ENCODE assay signal across 21 cellular contexts in genomic region chr17:73625006-73625405, GRCh38. TPM values are rescaled to one million over a fixed set of nuclear protein-coding genes. Genes with fewer than 3 reads are reported as not detected.
DNase-seq lines count a peak whose midpoint lies in the region; FAIRE-seq and TF ChIP-seq lines count a peak whose summit lies in the region.
"Had no signal": no experiment of that assay in that cellular context is flagged by ENCODE, and none has a peak within 500 bp of the region (broad histone marks: within the 10 kb centered on the region; RNA-seq: fewer than 3 reads in every experiment).

No MANE protein-coding gene starts in this region.

- H3K36me3 ChIP-seq in mammary epithelial cell (ENCODE audit: insufficient read depth, low read length) (no peaks in the 10 kb centered on the region), mesodermal cell (ENCODE audit: control insufficient read depth, insufficient read depth, low read length) (no peaks in the 10 kb centered on the region), smooth muscle cell (ENCODE audit: low read depth) (no peaks in the 10 kb centered on the region), H7 (replicated peaks; ENCODE audit: control insufficient read depth, insufficient read depth, low read length) (no peaks in the 10 kb centered on the region)
- H3K36me3 ChIP-seq: BLaER1 treated with 17β-estradiol and CSF1 and Interleukin-3, amounts not matched to agents 10 nM and 100 nM; esophagus muscularis mucosa; HAP-1; transverse colon had no signal

- dilution Hi-C loops in mammary epithelial cell (cut with HindIII; ENCODE audit: low sequenced_read_pairs): no loop called here

- H3K4me2 ChIP-seq in mammary epithelial cell (ENCODE audit: insufficient read depth, low read depth, low read length): peak overlapping the region; percentile 47
- H3K4me2 ChIP-seq in smooth muscle cell: no peak overlapping the region
- H3K4me2 ChIP-seq: BLaER1 treated with 17β-estradiol and CSF1 and Interleukin-3, amounts not matched to agents 10 nM and 100 nM had no signal

- H3K4me3 ChIP-seq in mammary epithelial cell (replicated peaks in 1 of 3; ENCODE audit: insufficient read depth in 1 of 3, low read depth in 2 of 3, low read length in 3 of 3) (no peak overlapping the region), mesodermal cell (ENCODE audit: extremely low read depth, insufficient read depth, low read length, poor library complexity, severe bottlenecking) (no peak overlapping the region), smooth muscle cell (no peak overlapping the region), H7 (ENCODE audit: insufficient read depth, low read depth, low read length) (no peak overlapping the region)
- H3K4me3 ChIP-seq: BLaER1 treated with 17β-estradiol and CSF1 and Interleukin-3, amounts not matched to agents 10 nM and 100 nM; coronary artery; esophagus muscularis mucosa; HAP-1; lung; transverse colon had no signal

- CTCF ChIA-PET in mammary epithelial cell (lab: Charles Lee; ENCODE audit: low non-redundant PET): no interaction called here

- H3K4me1 ChIP-seq in mammary epithelial cell (ENCODE audit: insufficient read depth, low read length) (peaks cover 70% of the 10 kb centered on the region), mesodermal cell (ENCODE audit: control insufficient read depth, insufficient read depth, low read length, poor library complexity, severe bottlenecking) (peaks cover 48% of the 10 kb centered on the region), smooth muscle cell (ENCODE audit: low read depth) (peaks cover 30% of the 10 kb centered on the region)
- H3K4me1 ChIP-seq: esophagus muscularis mucosa, HAP-1, transverse colon had no signal

- 4% methylated on average over 7 of the region's 7 CpGs for WGBS in mammary epithelial cell (ENCODE audit: low coverage, missing lambda C conversion rate)
- WGBS in mesodermal cell (ENCODE audit: insufficient coverage in 2 of 2), 2 experiments: 88 to 100% methylated on average over 6 of the region's 7 CpGs
- WGBS in smooth muscle cell (ENCODE audit: low lambda C conversion rate): 70% methylated on average over 7 of the region's 7 CpGs

- H3K27ac ChIP-seq in mammary epithelial cell (ENCODE audit: insufficient read depth, low read depth, low read length) (peak overlapping the region; percentile 98), mesodermal cell (ENCODE audit: low read depth, low read length, severe bottlenecking) (peak overlapping the region; percentile 62), smooth muscle cell (ENCODE audit: low read depth) (peak overlapping the region; percentile 23)
- H3K27ac ChIP-seq: BLaER1 treated with 17β-estradiol and CSF1 and Interleukin-3, amounts not matched to agents 10 nM and 100 nM; coronary artery; esophagus muscularis mucosa; transverse colon had no signal

- no peaks in the 10 kb centered on the region for H3K9me3 ChIP-seq in mammary epithelial cell (replicated peaks; ENCODE audit: insufficient read depth, low read length)
- no peaks in the 10 kb centered on the region for H3K9me3 ChIP-seq in mesodermal cell (ENCODE audit: control insufficient read depth, low read length)
- no peaks in the 10 kb centered on the region for H3K9me3 ChIP-seq in smooth muscle cell (replicated peaks; ENCODE audit: low read depth)
- H3K9me3 ChIP-seq: HAP-1, transverse colon had no signal

- H3K79me2 ChIP-seq in mammary epithelial cell (ENCODE audit: insufficient read depth, low read length) (peaks cover 47% of the 10 kb centered on the region), smooth muscle cell (ENCODE audit: low read depth) (peaks cover 4% of the 10 kb centered on the region)

- intact Hi-C loops in mammary epithelial cell (cut with micrococcal nuclease): no loop called here

- FAIRE-seq in urothelium cell line (lab: Jason Lieb, UNC): no peak
- FAIRE-seq: frontal cortex, G401.6 had no signal

- H3K9ac ChIP-seq in mammary epithelial cell (ENCODE audit: insufficient read depth, low read length) (peak overlapping the region; percentile 65), smooth muscle cell (ENCODE audit: low read depth) (peak overlapping the region; percentile 35)
- H3K9ac ChIP-seq: BLaER1 treated with 17β-estradiol and CSF1 and Interleukin-3, amounts not matched to agents 10 nM and 100 nM had no signal

- H4K20me1 ChIP-seq in mammary epithelial cell (ENCODE audit: insufficient read depth, low read length): no peaks in the 10 kb centered on the region
- peaks cover 8% of the 10 kb centered on the region for H4K20me1 ChIP-seq in smooth muscle cell (ENCODE audit: low read depth)

- H3F3A ChIP-seq in smooth muscle cell (ENCODE audit: low read depth): peaks cover 8% of the 10 kb centered on the region

- in situ Hi-C loops in mammary epithelial cell (cut with MboI; ENCODE audit: low sequenced_read_pairs in 2 of 2): no loop called here

- no peak for TF ChIP-seq CTCF in mammary epithelial cell (conservative IDR thresholded peaks at IDR 0.05 in 1 of 2, IDR thresholded peaks at IDR 0.05 in 1 of 2; ENCODE audit: extremely low read depth in 1 of 2, insufficient read depth in 1 of 2, low read depth in 1 of 2, low read length in 2 of 2)
- TF ChIP-seq CTCF in smooth muscle cell (IDR thresholded peaks at IDR 0.05; ENCODE audit: borderline replicate concordance, insufficient read depth, poor library complexity, severe bottlenecking): no peak

- no peaks in the 10 kb centered on the region for H3K27me3 ChIP-seq in mammary epithelial cell (ENCODE audit: insufficient read depth, low read length)
- H3K27me3 ChIP-seq in smooth muscle cell (ENCODE audit: low read depth): no peaks in the 10 kb centered on the region
- no peaks in the 10 kb centered on the region for H3K27me3 ChIP-seq in H7 (ENCODE audit: control insufficient read depth, insufficient read depth, low read length)
- H3K27me3 ChIP-seq: BLaER1 treated with 17β-estradiol and CSF1 and Interleukin-3, amounts not matched to agents 10 nM and 100 nM; transverse colon had no signal

- BruUV-seq in mammary epithelial cell (replicated peaks; lab: Mats Ljungman, UMichigan): no TSS peak

- peak overlapping the region; percentile 67 for H2AFZ ChIP-seq in mammary epithelial cell (ENCODE audit: low read depth, low read length)
- no peak overlapping the region for H2AFZ ChIP-seq in smooth muscle cell (ENCODE audit: low read depth)

- DNase-seq in NCI-H2171 treated with DMSO at 0.1 percent for 48 hours (lab: John Stamatoyannopoulos, UW) (peak; percentile 12), mammary epithelial cell (peak; percentile 85), smooth muscle cell (lab: John Stamatoyannopoulos, UW; ENCODE audit: unreplicated experiment) (no peak), H7 (no peak), urothelium cell line (ENCODE audit: low spot score) (no peak), NCI-H82 (lab: John Stamatoyannopoulos, UW) (no peak)
- DNase-seq: activated CD4-positive, alpha-beta T cell treated with anti-CD3 and anti-CD28 coated beads, Interleukin-2, amount 10 ng/mL, durations not matched to agents 24 days and 14 days; activated T-cell treated with anti-CD3 and anti-CD28 coated beads, Interleukin-2, amount 50 U/mL, for 1 hour; DMS53; effector memory CD4-positive, alpha-beta T cell; NCI-H1092; NCI-H2029; transverse colon had no signal

RNA-seq across cellular contexts. Expression of gene SDK2, which starts 19.2 kb away (rescaled TPM):
- total RNA-seq in mammary epithelial cell (10 to 100 TPM; 31.5 to 64.2 TPM), smooth muscle cell (6.5 and 7.5 TPM in 2 replicates)
- polyA plus RNA-seq in mammary epithelial cell (6.3 TPM), smooth muscle cell (4.6 and 5.7 TPM in 2 replicates)
- 15.6 TPM for polyA minus RNA-seq in mammary epithelial cell
- 21.5 TPM for polyA plus RNA-seq in mesodermal cell (2013, experiment 1 of 2)
- polyA plus RNA-seq in mesodermal cell (2013, experiment 2 of 2): 16.0 TPM
- total RNA-seq in H7 (2014; rRNA removed; shearing (Covaris generic)): 12.1 and 14.7 TPM in 2 replicates

Comparison
In these comparisons a context has a peak if more than half of its experiments do, and no peak if none do; other contexts are left out.
1. DNase-seq: peak in NCI-H2171 treated with DMSO at 0.1 percent for 48 hours (single experiment) and mammary epithelial cell (single experiment); none in smooth muscle cell (single experiment), H7 (single experiment), urothelium cell line (single experiment) and NCI-H82 (single experiment).
2. H3K27ac ChIP-seq: peak in every context shown above with its lines; median percentile 98 in mammary epithelial cell; 62 in mesodermal cell; 23 in smooth muscle cell.